ENCODE assay signal across 8 cellular contexts in genomic region chr6:110873981-110874879, GRCh38. TPM values are rescaled to one million over a fixed set of nuclear protein-coding genes. Genes with fewer than 3 reads are reported as not detected.
A peak's percentile ranks its signal among the peaks of the same experiment; 100 is the strongest.
DNase-seq lines count a peak whose midpoint lies in the region; ATAC-seq and TF ChIP-seq lines count a peak whose summit lies in the region.

AMD1 (plus strand) TSS chr6:110874785; CDS start chr6:110875106, 321 bp downstream.

- TF ChIP-seq POLR2A in tibial nerve (IDR thresholded peaks at IDR 0.05), result peak; percentile 99

- H3K4me3 ChIP-seq in GM12865 (ENCODE audit: low read depth, low read length), result peak within 1 kb of the TSS; percentile 76
- peak within 1 kb of the TSS; percentile 94 for H3K4me3 ChIP-seq in parathyroid adenoma (ENCODE audit: low read depth, low read length)
- peak within 1 kb of the TSS; percentile 68 to 85 (median 72) for H3K4me3 ChIP-seq in tibial nerve

- DNase-seq in GM12865 (ENCODE audit: low read depth) (peak; percentile 99), NCI-H1417 treated with DMSO at 0.1 percent for 48 hours (lab: John Stamatoyannopoulos, UW) (peak; percentile 94), SW480 (ENCODE audit: low spot score) (peak; percentile 95), Right ventricle myocardium superior (peak; percentile 99), tibial nerve (ENCODE audit: low spot score in 2 of 2) (peak; percentile 97 to 98)
- DNase-seq in activated naive CD8-positive, alpha-beta T cell treated with anti-CD3 and anti-CD28 coated beads, Interleukin-2, amount 50 U/mL, for 24 hours, result peak; percentile 94

- no peaks in the 10 kb centered on the region for H3K36me3 ChIP-seq in parathyroid adenoma (ENCODE audit: control insufficient read depth, insufficient read depth, low read length)
- no peaks in the 10 kb centered on the region for H3K36me3 ChIP-seq in tibial nerve

- TF ChIP-seq EP300 in tibial nerve (IDR thresholded peaks at IDR 0.05), result peak in 1 of 2 donors; percentile 100

- no peaks in the 10 kb centered on the region for H3K9me3 Mint-ChIP-seq in activated naive CD8-positive, alpha-beta T cell treated with anti-CD3 and anti-CD28 coated beads, Interleukin-2, amount 50 U/mL, for 24 hours

- H3K4me2 ChIP-seq in parathyroid adenoma (ENCODE audit: low read length), result peak within 1 kb of the TSS; percentile 77

- H3K36me3 Mint-ChIP-seq in activated naive CD8-positive, alpha-beta T cell treated with anti-CD3 and anti-CD28 coated beads, Interleukin-2, amount 50 U/mL, for 24 hours (ENCODE audit: low read depth), result peaks cover 31% of the 10 kb centered on the region

- H3K4me1 Mint-ChIP-seq in activated naive CD8-positive, alpha-beta T cell treated with anti-CD3 and anti-CD28 coated beads, Interleukin-2, amount 50 U/mL, for 24 hours, result peaks cover 35% of the 10 kb centered on the region

- peak; percentile 74 for ATAC-seq in HG02763 (IDR thresholded peaks at IDR 0.05; ENCODE audit: unreplicated experiment)
- peak; percentile 78 for ATAC-seq in activated naive CD8-positive, alpha-beta T cell treated with anti-CD3 and anti-CD28 coated beads, Interleukin-2, amount 50 U/mL, for 24 hours
- ATAC-seq in Right ventricle myocardium superior (ENCODE audit: poor library complexity), result peak; percentile 89

- H3K27me3 ChIP-seq in parathyroid adenoma (ENCODE audit: control insufficient read depth, insufficient read depth, low read length) (no peaks in the 10 kb centered on the region), tibial nerve (no peaks in the 10 kb centered on the region)

- TF ChIP-seq CTCF in GM12865 (IDR thresholded peaks at IDR 0.05; ENCODE audit: insufficient read depth, low read depth, low read length, missing control alignments), result no peak
- TF ChIP-seq CTCF in parathyroid adenoma (IDR thresholded peaks at IDR 0.05), result peak; percentile 23
- peak in 2 of 5 experiments; percentile 51 to 53 for TF ChIP-seq CTCF in tibial nerve (IDR thresholded peaks at IDR 0.05)

- H3K27me3 Mint-ChIP-seq in activated naive CD8-positive, alpha-beta T cell treated with anti-CD3 and anti-CD28 coated beads, Interleukin-2, amount 50 U/mL, for 24 hours, result peaks cover 2% of the 10 kb centered on the region

- H2AFZ ChIP-seq in parathyroid adenoma, result peak within 1 kb of the TSS; percentile 95

- WGBS in tibial nerve, 2 donors, result 0 to 1% methylated on average over 57 to 59 of the region's 59 CpGs

- H3K4me1 ChIP-seq in parathyroid adenoma (peaks cover 10% of the 10 kb centered on the region), tibial nerve (peaks cover 0 to 35% (median 21%) of the 10 kb centered on the region in 4 donors)

- H3K9ac ChIP-seq in parathyroid adenoma, result peak within 1 kb of the TSS; percentile 84

- H3K27ac ChIP-seq in parathyroid adenoma (peak within 1 kb of the TSS; percentile 94), tibial nerve (peak within 1 kb of the TSS; percentile 78 to 97 (median 91))

- no peaks in the 10 kb centered on the region for H3K9me3 ChIP-seq in parathyroid adenoma (ENCODE audit: control insufficient read depth, low read length)
- no peaks in the 10 kb centered on the region for H3K9me3 ChIP-seq in tibial nerve

- peak within 1 kb of the TSS; percentile 97 for H3K27ac Mint-ChIP-seq in activated naive CD8-positive, alpha-beta T cell treated with anti-CD3 and anti-CD28 coated beads, Interleukin-2, amount 50 U/mL, for 24 hours

- H3K79me2 ChIP-seq in parathyroid adenoma, result peaks cover 21% of the 10 kb centered on the region

- H3K4me3 Mint-ChIP-seq in activated naive CD8-positive, alpha-beta T cell treated with anti-CD3 and anti-CD28 coated beads, Interleukin-2, amount 50 U/mL, for 24 hours, result peak within 1 kb of the TSS; percentile 97

- intact Hi-C loops in Right ventricle myocardium superior (cut with DNase I), result loop anchor here (2.0 to 10.0 kb wide), 3 partner anchors 59 to 339 kb away; partner anchors contain the start of gene CDK19

RNA-seq across cellular contexts. Expression of gene AMD1, which starts in this region (rescaled TPM):
- total RNA-seq in Right ventricle myocardium superior (67.0 TPM), tibial nerve (10 to 100 TPM; 61.8 to 95.0 (median 81.8) TPM)

Comparison
In these comparisons a context has a peak if more than half of its experiments do, and no peak if none do; other contexts are left out.
1. Peak in every context shown above with its lines: DNase-seq, ATAC-seq, H3K4me3 ChIP-seq and H3K27ac ChIP-seq.